ENCODE assay signal across 20 cellular contexts in the genomic region with DNA sequence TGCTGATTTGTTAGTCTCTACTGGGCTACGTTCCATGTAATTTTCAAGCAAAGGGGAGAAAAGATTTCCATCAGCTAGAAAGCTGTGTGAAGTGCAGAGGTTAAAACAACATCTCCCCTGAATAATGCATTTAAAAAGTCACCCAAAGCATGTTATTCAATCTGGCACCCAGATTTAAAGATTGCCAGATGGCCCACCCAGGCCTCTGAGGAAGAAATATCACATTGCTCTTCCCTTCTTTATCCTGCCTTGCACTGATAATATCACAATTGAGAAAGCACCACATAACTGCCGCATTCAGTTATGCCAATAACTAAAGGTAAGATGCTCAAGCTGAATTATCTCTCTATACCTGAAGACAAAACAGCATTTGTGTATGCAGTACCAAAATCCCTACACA.
DNase-seq lines count a peak whose midpoint lies in the region; ATAC-seq and TF ChIP-seq lines count a peak whose summit lies in the region.
"Had no signal": no experiment of that assay in that cellular context is flagged by ENCODE, and none has a peak within 500 bp of the region (broad histone marks: within the 10 kb centered on the region; RNA-seq: fewer than 3 reads in every experiment).

No MANE protein-coding gene starts in this region.

- H3K4me1 ChIP-seq in OCI-LY3 (ENCODE audit: low read length) (peaks cover 17% of the 10 kb centered on the region), sigmoid colon (no peaks in the 10 kb centered on the region)
- H3K4me1 ChIP-seq: BE2C had no signal

- no peak overlapping the region for H3K9ac ChIP-seq in OCI-LY3 (ENCODE audit: low read length)

- DNase-seq in DMS 273 treated with DMSO at 0.1 percent for 48 hours (lab: John Stamatoyannopoulos, UW) (peak; percentile 21), NCI-H2171 treated with DMSO at 0.1 percent for 48 hours (lab: John Stamatoyannopoulos, UW) (peak; percentile 85), sigmoid colon (no peak)
- DNase-seq: ACHN; BE2C; C1 segment of cervical spinal cord; CD4-positive, CD25-positive, alpha-beta regulatory T cell; CD8-positive, alpha-beta memory T cell; COR-L47; DMS153; DMS79; GDM1; HFFc6 had no signal

- TF ChIP-seq EP300 in sigmoid colon (IDR thresholded peaks at IDR 0.05): no peak

- H3K4me3 ChIP-seq in OCI-LY3 (ENCODE audit: low read length): peak overlapping the region; percentile 19; the same call in 1 of the 2 replicates
- H3K4me3 ChIP-seq in sigmoid colon: no peak overlapping the region
- H3K4me3 ChIP-seq: GM23338 had no signal

- ATAC-seq in SK-N-SH treated with all-trans-retinoic acid at 6 μM for 48 hours (no peak), HG03045 (IDR thresholded peaks at IDR 0.05; ENCODE audit: unreplicated experiment) (no peak), esophagus mucosa (no peak), HG02938 (IDR thresholded peaks at IDR 0.05; ENCODE audit: unreplicated experiment) (no peak)
- ATAC-seq: GM23338, HCT116 had no signal

- H3K27me3 ChIP-seq in OCI-LY3 (ENCODE audit: low read depth, low read length) (peaks cover 17% of the 10 kb centered on the region), sigmoid colon (no peaks in the 10 kb centered on the region)
- H3K27me3 ChIP-seq: BE2C had no signal

- peak overlapping the region; percentile 45 for H3K4me2 ChIP-seq in OCI-LY3 (ENCODE audit: low read length)
- H3K4me2 ChIP-seq: GM23338 had no signal

- no peaks in the 10 kb centered on the region for H3K36me3 ChIP-seq in OCI-LY3 (replicated peaks; ENCODE audit: low read depth, low read length)
- no peaks in the 10 kb centered on the region for H3K36me3 ChIP-seq in sigmoid colon
- H3K36me3 ChIP-seq: BE2C had no signal

- no peaks in the 10 kb centered on the region for H3K79me2 ChIP-seq in OCI-LY3 (ENCODE audit: low read length)

- intact Hi-C loops in sigmoid colon (cut with DNase I): no loop called here

- TF ChIP-seq POLR2A in sigmoid colon (IDR thresholded peaks at IDR 0.05): no peak

- WGBS in sigmoid colon, 2 donors: 90 to 94% methylated on average over 2 of the region's 2 CpGs

- H4K20me1 ChIP-seq in OCI-LY3 (ENCODE audit: insufficient read depth, low read length): no peaks in the 10 kb centered on the region

- TF ChIP-seq CTCF in OCI-LY3 (IDR thresholded peaks at IDR 0.05; ENCODE audit: low read depth, low read length) (no peak), sigmoid colon (IDR thresholded peaks at IDR 0.05) (no peak)

- no peak overlapping the region for H3K27ac ChIP-seq in OCI-LY3 (ENCODE audit: low read length)
- H3K27ac ChIP-seq in sigmoid colon: no peak overlapping the region

- H2AFZ ChIP-seq in OCI-LY3 (ENCODE audit: low read depth, low read length): no peak overlapping the region
- H2AFZ ChIP-seq: GM23338 had no signal

- H3K9me3 ChIP-seq in OCI-LY3 (ENCODE audit: insufficient read depth, low read length): no peaks in the 10 kb centered on the region
- no peaks in the 10 kb centered on the region for H3K9me3 ChIP-seq in sigmoid colon
- H3K9me3 ChIP-seq: BE2C had no signal

TF ChIP-seq in SK-N-SH treated with all-trans-retinoic acid at 6 μM for 48 hours, 23 proteins besides CTCF, POLR2A, EP300 and RAD21:
- TF ChIP-seq ARNTL (CRISPR knock-in tag; IDR thresholded peaks at IDR 0.05; ENCODE audit: borderline replicate concordance, low read depth) (no peak), PPARA (CRISPR knock-in tag; IDR thresholded peaks at IDR 0.05; ENCODE audit: borderline replicate concordance) (no peak), TCF4 (CRISPR knock-in tag; IDR thresholded peaks at IDR 0.05; ENCODE audit: borderline replicate concordance) (peak; percentile 56; the same call in 1 of the 2 replicates), ISL1 (CRISPR knock-in tag; IDR thresholded peaks at IDR 0.05) (no peak)
